ENCODE assay signal across 8 cellular contexts in the genomic region with DNA sequence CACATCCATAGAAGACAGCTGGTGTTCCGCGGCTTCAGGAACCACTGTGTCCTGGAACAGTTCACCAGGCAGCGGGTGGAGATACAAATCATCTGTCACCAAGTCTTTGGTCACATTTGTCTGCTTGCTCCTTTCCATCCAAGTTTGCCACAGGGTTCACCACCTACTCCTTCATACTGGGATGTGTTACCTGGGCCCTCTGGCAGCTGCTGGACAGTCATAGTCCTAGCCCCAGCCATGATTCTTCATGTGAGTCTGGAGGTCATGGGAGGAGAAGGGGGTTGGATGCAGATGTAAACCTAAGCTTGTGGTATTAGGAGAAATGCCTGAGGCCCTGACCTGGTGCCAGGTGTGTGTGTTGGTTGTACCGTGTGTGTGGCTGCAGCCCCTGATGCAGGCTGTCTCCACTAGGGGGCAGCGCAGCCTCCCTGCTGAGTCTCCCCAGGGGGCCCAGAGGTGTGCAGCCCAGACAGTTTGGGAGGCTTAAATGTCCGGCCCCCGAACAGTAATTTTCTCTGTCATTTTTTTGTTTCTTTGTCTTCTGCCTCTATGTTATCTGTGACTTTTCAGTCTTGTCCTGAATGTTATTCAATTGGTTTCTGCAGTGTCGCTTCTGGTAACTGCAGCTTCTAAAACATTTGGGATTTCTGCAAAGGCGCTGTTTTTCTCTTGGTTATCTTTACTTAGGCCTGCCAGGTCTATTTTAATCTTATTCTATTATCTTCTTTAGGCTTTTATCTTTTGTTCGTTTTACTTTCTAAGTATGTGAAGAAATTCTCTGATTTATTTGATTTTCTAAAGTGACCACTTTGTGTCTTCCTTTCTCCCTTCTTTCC. TPM values are rescaled to one million over a fixed set of nuclear protein-coding genes. Genes with fewer than 3 reads are reported as not detected.
DNase-seq lines count a peak whose midpoint lies in the region; ATAC-seq and TF ChIP-seq lines count a peak whose summit lies in the region.

No MANE protein-coding gene starts in this region.

- H3K4me3 ChIP-seq in OCI-LY7 (ENCODE audit: low read depth, low read length, poor library complexity, severe bottlenecking) (no peak overlapping the region), esophagus muscularis mucosa (no peak overlapping the region)

- no TSS peak for BruUV-seq in OCI-LY7 (replicated peaks; lab: Mats Ljungman, UMichigan)

- H3K36me3 ChIP-seq in OCI-LY7 (ENCODE audit: insufficient read depth, low read length) (no peaks in the 10 kb centered on the region), esophagus muscularis mucosa (no peaks in the 10 kb centered on the region)

- peaks cover 0 to under 1% (median 0%) of the 10 kb centered on the region in 4 donors for H3K27me3 ChIP-seq in esophagus muscularis mucosa

- no peaks in the 10 kb centered on the region for H4K20me1 ChIP-seq in OCI-LY7 (ENCODE audit: insufficient read depth, low read length)

- no peak overlapping the region for H2AFZ ChIP-seq in OCI-LY7 (ENCODE audit: low read length)

- no peak for TF ChIP-seq POLR2A in esophagus muscularis mucosa (IDR thresholded peaks at IDR 0.05; ENCODE audit: low read depth)

- TF ChIP-seq CTCF in 22Rv1 (IDR thresholded peaks at IDR 0.05) (peak; percentile 89), OCI-LY7 (conservative IDR thresholded peaks at IDR 0.05; ENCODE audit: low read length) (peak; percentile 86), esophagus muscularis mucosa (IDR thresholded peaks at IDR 0.05) (peak; percentile 15 to 38 (median 25))

- DNase-seq in OCI-LY7 (ENCODE audit: low spot score) (peak; percentile 31), esophagus muscularis mucosa (ENCODE audit: extremely low spot score) (no peak), NCI-H187 treated with DMSO at 0.1 percent for 48 hours (lab: John Stamatoyannopoulos, UW) (no peak), HK-2 (ENCODE audit: unreplicated experiment) (no peak), HPDE6-E6E7 (ENCODE audit: extremely low spot score) (no peak)
- peak; percentile 3 to 19 for DNase-seq in stimulated activated CD4-positive, alpha-beta T cell treated with anti-CD3 and anti-CD28 coated beads, Interleukin-15, amount 100 ng/mL, for 48 hours (ENCODE audit: low read depth in 2 of 2)

- CTCF ChIA-PET in OCI-LY7 (lab: Charles Lee; ENCODE audit: unreplicated experiment) = no interaction called here

- intact Hi-C loops in OCI-LY7 (cut with micrococcal nuclease; ENCODE audit: unreplicated experiment) (no loop called here), esophagus muscularis mucosa (cut with DNase I) (no loop called here)

- H3K9me2 ChIP-seq in OCI-LY7 (ENCODE audit: insufficient read depth, low read length) = no peaks in the 10 kb centered on the region

- H3K9me3 ChIP-seq in OCI-LY7 (ENCODE audit: low read length) (no peaks in the 10 kb centered on the region), esophagus muscularis mucosa (no peaks in the 10 kb centered on the region)

- H3K4me1 ChIP-seq in OCI-LY7 (ENCODE audit: insufficient read depth, low read length, poor library complexity, severe bottlenecking) (no peaks in the 10 kb centered on the region), esophagus muscularis mucosa (no peaks in the 10 kb centered on the region)

- 69% methylated on average over 10 of the region's 10 CpGs for WGBS in esophagus muscularis mucosa

- POLR2A ChIA-PET in OCI-LY7 (lab: Charles Lee) = no interaction called here

- H3K4me2 ChIP-seq in OCI-LY7 (ENCODE audit: low read length) = no peak overlapping the region

- H3K79me2 ChIP-seq in OCI-LY7 (ENCODE audit: insufficient read depth, low read depth, low read length) = no peaks in the 10 kb centered on the region

- peak; percentile 46 for ATAC-seq in GM18858 (IDR thresholded peaks at IDR 0.05; ENCODE audit: unreplicated experiment)

- no peak overlapping the region for H3K27ac ChIP-seq in 22Rv1
- H3K27ac ChIP-seq in OCI-LY7 (ENCODE audit: low read depth, low read length, poor library complexity, severe bottlenecking) = no peak overlapping the region
- H3K27ac ChIP-seq in esophagus muscularis mucosa (replicated peaks in 1 of 4) = no peak overlapping the region

- no peak for TF ChIP-seq EP300 in esophagus muscularis mucosa (IDR thresholded peaks at IDR 0.05)

RNA-seq across cellular contexts. Expression of gene NPS, which starts 14.8 kb away (rescaled TPM):
- not detected in 2 replicates for total RNA-seq in OCI-LY7 (2014; rRNA removed; shearing (Covaris generic))
- total RNA-seq in OCI-LY7 (2022) (not detected in 2 replicates), esophagus muscularis mucosa (not detected)

Comparison
In these comparisons a context has a peak if more than half of its experiments do, and no peak if none do; other contexts are left out.
1. CTCF ChIP-seq: peak in every context shown above with its lines; median percentile 89 in 22Rv1; 86 in OCI-LY7; 25 in esophagus muscularis mucosa.
2. DNase-seq: peak in OCI-LY7 (single experiment) and stimulated activated CD4-positive, alpha-beta T cell treated with anti-CD3 and anti-CD28 coated beads, Interleukin-15, amount 100 ng/mL, for 48 hours (2 of 2); none in esophagus muscularis mucosa (single experiment), NCI-H187 treated with DMSO at 0.1 percent for 48 hours (single experiment), HK-2 (single experiment) and HPDE6-E6E7 (single experiment).